Comparison of ENCODE assay signal across 8 cellular contexts in genomic region chr1:202143768-202144509, GRCh38. TPM values are rescaled to one million over a fixed set of nuclear protein-coding genes. Genes with fewer than 3 reads are reported as not detected.
DNase-seq lines count a peak whose midpoint lies in the region; ATAC-seq and TF ChIP-seq lines count a peak whose summit lies in the region.

No MANE protein-coding gene starts in this region.

- H3K27me3 Mint-ChIP-seq in central memory CD8-positive, alpha-beta T cell = no peaks in the 10 kb centered on the region

- peaks cover 19% of the 10 kb centered on the region for H3K4me1 Mint-ChIP-seq in central memory CD8-positive, alpha-beta T cell

- TF ChIP-seq RAD21 in liver (IDR thresholded peaks at IDR 0.05) = no peak

- H3K36me3 Mint-ChIP-seq in central memory CD8-positive, alpha-beta T cell (ENCODE audit: insufficient read depth) = peaks cover 23% of the 10 kb centered on the region

- H3K4me3 Mint-ChIP-seq in central memory CD8-positive, alpha-beta T cell = peak overlapping the region; percentile 96

- under 1% methylated on average over 76 of the region's 76 CpGs for WGBS in liver

- no peaks in the 10 kb centered on the region for H3K9me3 ChIP-seq in liver (ENCODE audit: control insufficient read depth in 4 of 4, low read length in 3 of 4)

- in situ Hi-C loops in GM13977 (cut with MboI; ENCODE audit: low pct_unique_long_range_greater_than_20kb, low sequenced_read_pairs, unreplicated experiment) = no loop called here

- H3K27me3 ChIP-seq in ACC112 (ENCODE audit: insufficient read depth, low read length) (no peaks in the 10 kb centered on the region), liver (ENCODE audit: control insufficient read depth in 4 of 4, insufficient read depth in 4 of 4, low read length in 3 of 4) (no peaks in the 10 kb centered on the region)

- no peaks in the 10 kb centered on the region for H3K9me3 Mint-ChIP-seq in central memory CD8-positive, alpha-beta T cell

- H3K36me3 ChIP-seq in ACC112 (ENCODE audit: insufficient read depth, low read length) = no peaks in the 10 kb centered on the region
- H3K36me3 ChIP-seq in liver (ENCODE audit: control insufficient read depth in 4 of 4, insufficient read depth in 3 of 4, low read depth in 1 of 4, low read length in 3 of 4) = peaks cover 0 to under 1% (median 0%) of the 10 kb centered on the region in 4 donors

- ATAC-seq in HG02885 (IDR thresholded peaks at IDR 0.05; ENCODE audit: poor library complexity, unreplicated experiment) = peak; percentile 51
- ATAC-seq in central memory CD8-positive, alpha-beta T cell (replicated peaks; ENCODE audit: extremely low read depth, poor library complexity, severe bottlenecking) = peak; percentile 62

- H3K4me1 ChIP-seq in ACC112 (ENCODE audit: control insufficient read depth, insufficient read depth, low read length, unreplicated experiment) (peaks cover 7% of the 10 kb centered on the region), liver (ENCODE audit: control insufficient read depth in 4 of 4, insufficient read depth in 4 of 4, low read length in 3 of 4) (peaks cover 7 to 38% (median 21%) of the 10 kb centered on the region in 4 donors)

- peak overlapping the region; percentile 63 to 84 for H3K9ac ChIP-seq in liver (ENCODE audit: low read depth in 1 of 2, low read length in 2 of 2)

- peak; percentile 80 for DNase-seq in GM13977 (ENCODE audit: low spot score)
- DNase-seq in RPMI8226 = peak; percentile 46
- DNase-seq in central memory CD8-positive, alpha-beta T cell (ENCODE audit: low spot score in 2 of 2) = no peak
- peak in 19 of 49 donors; percentile 26 to 76 (median 52) for DNase-seq in substantia nigra (lab: John Stamatoyannopoulos, UW)
- DNase-seq in SW 1271 (lab: John Stamatoyannopoulos, UW) = no peak

- TF ChIP-seq CTCF in GM13977 (IDR thresholded peaks at IDR 0.05; ENCODE audit: extremely low read depth, insufficient read depth, missing control alignments) (no peak), liver (IDR thresholded peaks at IDR 0.05; ENCODE audit: low read depth, low read length, missing input control) (no peak)

- peaks cover 51% of the 10 kb centered on the region for H3K79me2 ChIP-seq in ACC112 (ENCODE audit: control insufficient read depth, insufficient read depth, low read length, unreplicated experiment)

- no peak overlapping the region for H3K27ac ChIP-seq in ACC112 (ENCODE audit: low read depth, low read length)
- H3K27ac ChIP-seq in liver (ENCODE audit: low read depth in 1 of 2, low read length in 2 of 2) = peak overlapping the region; percentile 92 to 94
- H3K27ac ChIP-seq in substantia nigra (ENCODE audit: low read depth, low read length, poor library complexity, severe bottlenecking) = peak overlapping the region; percentile 98

- H3K27ac Mint-ChIP-seq in central memory CD8-positive, alpha-beta T cell (ENCODE audit: low read depth) = peak overlapping the region; percentile 96

- peak overlapping the region; percentile 100 for H2AFZ ChIP-seq in ACC112 (ENCODE audit: low read length, unreplicated experiment)

- H3K4me3 ChIP-seq in ACC112 (ENCODE audit: low read depth, low read length) = peak overlapping the region; percentile 84
- peak overlapping the region; percentile 67 to 91 (median 90) for H3K4me3 ChIP-seq in liver (ENCODE audit: low read depth in 1 of 3, low read length in 3 of 3)

TF ChIP-seq in liver, 16 proteins besides CTCF, POLR2A, EP300 and RAD21:
- TF ChIP-seq NR2F2 (IDR thresholded peaks at IDR 0.05) (no peak), EGR1 (IDR thresholded peaks at IDR 0.05; ENCODE audit: low read depth in 2 of 2) (peak in 1 of 2 donors; percentile 28)
TF ChIP-seq in liver: peak in this region for 1.

RNA-seq across cellular contexts. Expression of gene ARL8A, which starts 0.6 kb away (rescaled TPM):
- 10 to 100 TPM in 1 of 2 donors, 1 to 10 TPM in 1; 8.4 to 21.8 TPM for total RNA-seq in liver
- 10 to 100 TPM; 18.5 to 25.7 TPM for polyA plus RNA-seq in liver

RNA-seq across cellular contexts. Expression of gene PTPN7, which starts 16.5 kb away (rescaled TPM):
- 1 to 10 TPM; 1.8 to 7.0 TPM for total RNA-seq in liver
- polyA plus RNA-seq in liver = 1 to 10 TPM in 1 of 2 donors, under 1 TPM in 1; 0.75 to 1.5 TPM

RNA-seq across cellular contexts. Expression of gene GPR37L1, which starts 21.2 kb away (rescaled TPM):
- under 1 TPM in 1 of 2 donors, not detected in 1; under 0.01 TPM for total RNA-seq in liver
- under 1 TPM; 0.02 to 0.04 TPM for polyA plus RNA-seq in liver

RNA-seq across cellular contexts. Expression of gene LGR6, which starts 49.7 kb away (rescaled TPM):
- 1 to 10 TPM in 1 of 2 donors, under 1 TPM in 1; 0.05 to 1.2 TPM for total RNA-seq in liver
- under 1 TPM; 0.63 to 0.86 TPM for polyA plus RNA-seq in liver

Comparison
In these comparisons a context has a peak if more than half of its experiments do, and no peak if none do; other contexts are left out.
1. DNase-seq: peak in GM13977 (single experiment) and RPMI8226 (single experiment); none in central memory CD8-positive, alpha-beta T cell (0 of 2) and SW 1271 (0 of 2).